Comparison of ENCODE assay signal across 1 cellular context in the genomic region with DNA sequence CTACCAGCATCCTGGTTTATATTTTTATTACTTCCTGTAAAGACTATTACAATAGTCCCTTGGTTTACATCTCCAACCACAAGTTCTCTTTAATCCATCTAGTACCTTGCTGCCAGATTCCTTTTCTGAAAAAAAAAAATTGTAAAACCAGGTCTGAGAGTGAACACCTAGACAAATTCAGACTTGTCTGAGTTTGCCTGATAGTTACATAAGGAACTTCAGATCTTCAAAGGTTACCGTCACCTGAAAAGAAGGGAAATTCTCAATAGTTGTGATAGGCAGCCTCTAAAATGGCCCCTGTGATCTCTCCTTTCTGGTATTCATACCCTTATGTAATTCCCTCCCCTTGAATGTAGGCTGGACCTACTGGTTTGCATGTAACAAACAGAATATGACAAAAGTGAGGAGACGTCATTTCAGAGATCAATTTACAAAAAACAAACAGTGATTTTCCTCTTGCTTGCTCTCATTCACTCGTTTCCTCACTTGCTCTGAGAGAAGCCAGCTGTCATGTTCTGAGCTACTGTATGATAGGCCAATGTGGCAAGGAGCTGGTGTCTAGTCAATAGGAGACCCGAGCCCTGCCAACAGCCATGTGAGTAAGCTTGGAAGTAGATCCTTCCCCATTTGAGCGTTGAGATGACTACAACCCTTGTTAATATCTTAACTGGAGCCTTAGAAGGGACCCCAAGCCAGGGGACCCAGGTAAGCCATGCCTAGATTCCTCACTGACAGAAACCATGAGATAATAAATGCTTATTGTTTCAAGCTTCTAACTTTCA.
TF ChIP-seq lines count a peak whose summit lies in the region.

No MANE protein-coding gene starts in this region.

TF ChIP-seq in HepG2, 621 proteins besides CTCF, POLR2A, EP300 and RAD21 (continued from another document):
- TF ChIP-seq, protein P1, sequence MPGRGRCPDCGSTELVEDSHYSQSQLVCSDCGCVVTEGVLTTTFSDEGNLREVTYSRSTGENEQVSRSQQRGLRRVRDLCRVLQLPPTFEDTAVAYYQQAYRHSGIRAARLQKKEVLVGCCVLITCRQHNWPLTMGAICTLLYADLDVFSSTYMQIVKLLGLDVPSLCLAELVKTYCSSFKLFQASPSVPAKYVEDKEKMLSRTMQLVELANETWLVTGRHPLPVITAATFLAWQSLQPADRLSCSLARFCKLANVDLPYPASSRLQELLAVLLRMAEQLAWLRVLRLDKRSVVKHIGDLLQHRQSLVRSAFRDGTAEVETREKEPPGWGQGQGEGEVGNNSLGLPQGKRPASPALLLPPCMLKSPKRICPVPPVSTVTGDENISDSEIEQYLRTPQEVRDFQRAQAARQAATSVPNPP (CRISPR knock-in tag; IDR thresholded peaks at IDR 0.05) = no peak
- TF ChIP-seq FIP1L1 (IDR thresholded peaks at IDR 0.05; ENCODE audit: borderline replicate concordance, insufficient read depth, low read depth, low read length) (no peak), ZNF883 (CRISPR knock-in tag; IDR thresholded peaks at IDR 0.05; ENCODE audit: not compliant biosample characterization) (no peak)
